Comparison of ENCODE assay signal across 6 cellular contexts in genomic region chr16:88040845-88041244, GRCh38.
A peak's percentile ranks its signal among the peaks of the same experiment; 100 is the strongest.
DNase-seq lines count a peak whose midpoint lies in the region; ATAC-seq and TF ChIP-seq lines count a peak whose summit lies in the region.
"Not testable (repeated sequence)": the region's sequence is repeated elsewhere in the genome, so short reads cannot be mapped to it uniquely, and the experiment has no call there.

No MANE protein-coding gene starts in this region.

- POLR2A ChIA-PET in activated B cell treated with CpG ODN at 0.5 μM for 24 hours (lab: Charles Lee), result not testable (repeated sequence)

- TF ChIP-seq POLR2A in spleen (IDR thresholded peaks at IDR 0.05), result not testable (repeated sequence)

- H3K27me3 ChIP-seq in lower lobe of right lung (ENCODE audit: low read depth); spleen (replicated peaks in 1 of 7): not testable (repeated sequence)

- not testable (repeated sequence) for H3K9me3 ChIP-seq in lower lobe of right lung, spleen

- not testable (repeated sequence) for H3K4me3 Mint-ChIP-seq in activated B cell treated with CpG ODN at 0.5 μM for 24 hours; glutamatergic neuron (ENCODE audit: unreplicated experiment); naive B cell

- H3K36me3 Mint-ChIP-seq in activated B cell treated with CpG ODN at 0.5 μM for 24 hours (ENCODE audit: low read depth), result peaks cover 44% of the 10 kb centered on the region
- not testable (repeated sequence) for H3K36me3 Mint-ChIP-seq in glutamatergic neuron (ENCODE audit: unreplicated experiment)
- peaks cover 0 to 18% of the 10 kb centered on the region in 2 donors for H3K36me3 Mint-ChIP-seq in naive B cell

- H3K4me1 Mint-ChIP-seq in activated B cell treated with CpG ODN at 0.5 μM for 24 hours (peaks cover 46% of the 10 kb centered on the region), glutamatergic neuron (ENCODE audit: low read depth, unreplicated experiment) (peaks cover 27% of the 10 kb centered on the region), naive B cell (peaks cover 32 to 52% (median 47%) of the 10 kb centered on the region in 3 donors)

- not testable (repeated sequence) for H3K27ac ChIP-seq in lower lobe of right lung, spleen

- H3K27ac Mint-ChIP-seq in activated B cell treated with CpG ODN at 0.5 μM for 24 hours (peak overlapping the region; percentile 65), glutamatergic neuron (ENCODE audit: unreplicated experiment) (peak overlapping the region; percentile 33), naive B cell (peak overlapping the region in 5 of 6 donors; percentile 41 to 98 (median 83))

- 68 to 95% (median 90%) methylated on average over 7 of the region's 7 CpGs for WGBS in spleen, 5 donors

- not testable (repeated sequence) for H3K27me3 Mint-ChIP-seq in activated B cell treated with CpG ODN at 0.5 μM for 24 hours; glutamatergic neuron (ENCODE audit: unreplicated experiment); naive B cell

- DNase-seq in activated B cell treated with CpG ODN at 0.5 μM for 24 hours, glutamatergic neuron, naive B cell: not testable (repeated sequence)
- DNase-seq in lower lobe of right lung (peak; percentile 21), posterior vena cava (ENCODE audit: low spot score) (peak; percentile 58), spleen (peak; percentile 41)

- CTCF ChIA-PET in activated B cell treated with CpG ODN at 0.5 μM for 24 hours (lab: Charles Lee), result not testable (repeated sequence)

- H3K4me3 ChIP-seq in lower lobe of right lung, spleen: not testable (repeated sequence)

- H3K9me3 Mint-ChIP-seq in activated B cell treated with CpG ODN at 0.5 μM for 24 hours; glutamatergic neuron (ENCODE audit: unreplicated experiment); naive B cell: not testable (repeated sequence)

- H3K36me3 ChIP-seq in lower lobe of right lung, result peaks cover 14% of the 10 kb centered on the region
- peaks cover 0 to 69% (median 18%) of the 10 kb centered on the region in 6 donors for H3K36me3 ChIP-seq in spleen

- ATAC-seq in activated B cell treated with CpG ODN at 0.5 μM for 24 hours (ENCODE audit: low read depth); lower lobe of right lung; naive B cell (ENCODE audit: low read depth in 2 of 2): not testable (repeated sequence)

- not testable (repeated sequence) for TF ChIP-seq CTCF in activated B cell treated with CpG ODN at 0.5 μM for 24 hours (IDR thresholded peaks at IDR 0.05); glutamatergic neuron (IDR thresholded peaks at IDR 0.05; ENCODE audit: partially characterized antibody, unreplicated experiment); lower lobe of right lung (IDR thresholded peaks at IDR 0.05); spleen (IDR thresholded peaks at IDR 0.05 in 8 of 11, conservative IDR thresholded peaks at IDR 0.05 in 3 of 11)

- H3K4me1 ChIP-seq in lower lobe of right lung, result not testable (repeated sequence)
- H3K4me1 ChIP-seq in spleen, result peaks cover 0 to 39% (median 9%) of the 10 kb centered on the region in 6 donors

- intact Hi-C loops in activated B cell treated with CpG ODN at 0.5 μM for 24 hours (cut with micrococcal nuclease), result loop anchor here (10.0 kb wide), 3 partner anchors 56 to 414 kb away; partner anchors contain the start of gene ZFPM1
- intact Hi-C loops in lower lobe of right lung (cut with DNase I); posterior vena cava (cut with DNase I); spleen (cut with DNase I; ENCODE audit: low total_unique reads): not testable (repeated sequence)

Comparison
In these comparisons a context has a peak if more than half of its experiments do, and no peak if none do; other contexts are left out.
1. H3K27ac Mint-ChIP-seq: peak in every context shown above with its lines; median percentile 83 in naive B cell; 65 in activated B cell treated with CpG ODN at 0.5 μM for 24 hours; 33 in glutamatergic neuron.